ENCODE assay signal across 8 cellular contexts in genomic region chr16:30207063-30207704, GRCh38. TPM values are rescaled to one million over a fixed set of nuclear protein-coding genes. Genes with fewer than 3 reads are reported as not detected.
DNase-seq lines count a peak whose midpoint lies in the region; ATAC-seq, FAIRE-seq and TF ChIP-seq lines count a peak whose summit lies in the region.
"Not testable (repeated sequence)": the region's sequence is repeated elsewhere in the genome, so short reads cannot be mapped to it uniquely, and the experiment has no call there.

No MANE protein-coding gene starts in this region.

- H3K27me3 Mint-ChIP-seq in activated T-cell treated with anti-CD3 and anti-CD28 coated beads, Interleukin-2, amount 50 U/mL, for 4 hours (ENCODE audit: low read depth) = not testable (repeated sequence)

- peak; percentile 29 to 36 for ATAC-seq in activated T-cell treated with anti-CD3 and anti-CD28 coated beads, Interleukin-2, amount 50 U/mL, for 4 hours
- ATAC-seq in left cardiac atrium (peak in 1 of 2 donors; percentile 63), lung (ENCODE audit: insufficient read depth, low FRiP score) (peak; percentile 66)

- not testable (repeated sequence) for DNase-seq in H54 (ENCODE audit: insufficient read length, low spot score); activated T-cell treated with anti-CD3 and anti-CD28 coated beads, Interleukin-2, amount 50 U/mL, for 4 hours
- DNase-seq in WERI-Rb-1 = peak; percentile 12
- peak; percentile 74 for DNase-seq in brain microvascular endothelial cell
- DNase-seq in left cardiac atrium = peak; percentile 17
- DNase-seq in lung (ENCODE audit: low spot score) = peak; percentile 27
- DNase-seq in sigmoid colon = peak; percentile 56
- DNase-seq in ureter (ENCODE audit: low spot score) = peak; percentile 47

- intact Hi-C loops in left cardiac atrium (cut with DNase I); sigmoid colon (cut with DNase I): not testable (repeated sequence)

- H3K27me3 ChIP-seq in WERI-Rb-1 (ENCODE audit: insufficient read depth, low read depth, severe bottlenecking); brain microvascular endothelial cell (replicated peaks); lung (ENCODE audit: control insufficient read depth, insufficient read depth); sigmoid colon: not testable (repeated sequence)

- H3K36me3 ChIP-seq in WERI-Rb-1; brain microvascular endothelial cell (replicated peaks); lung (ENCODE audit: control insufficient read depth in 2 of 2, insufficient read depth in 2 of 2, low read length in 2 of 2); sigmoid colon: not testable (repeated sequence)

- TF ChIP-seq CTCF in WERI-Rb-1 (IDR thresholded peaks at IDR 0.05; ENCODE audit: low read depth, low read length); brain microvascular endothelial cell (IDR thresholded peaks at IDR 0.05; ENCODE audit: low read depth, low read length, missing control alignments); lung (IDR thresholded peaks at IDR 0.05; ENCODE audit: control extremely low read depth, extremely low read depth); sigmoid colon (IDR thresholded peaks at IDR 0.05): not testable (repeated sequence)

- FAIRE-seq in H54 (lab: Jason Lieb, UNC) = peak; percentile 89

- H3K4me3 ChIP-seq in WERI-Rb-1 (ENCODE audit: low read depth, low read length); brain microvascular endothelial cell (ENCODE audit: low read depth, low read length); lung; sigmoid colon: not testable (repeated sequence)

- not testable (repeated sequence) for H3K4me1 Mint-ChIP-seq in activated T-cell treated with anti-CD3 and anti-CD28 coated beads, Interleukin-2, amount 50 U/mL, for 4 hours (ENCODE audit: low read depth)

- 19 to 41% methylated on average over 2 of the region's 9 CpGs for WGBS in lung, 2 donors
- 24 to 54% methylated on average over 2 of the region's 9 CpGs for WGBS in sigmoid colon, 2 donors

- not testable (repeated sequence) for H3K9me3 Mint-ChIP-seq in activated T-cell treated with anti-CD3 and anti-CD28 coated beads, Interleukin-2, amount 50 U/mL, for 4 hours

- in situ Hi-C loops in brain microvascular endothelial cell (cut with HindIII; ENCODE audit: low pct_ligation_motif_present, low sequenced_read_pairs) = not testable (repeated sequence)

- TF ChIP-seq EP300 in sigmoid colon (IDR thresholded peaks at IDR 0.05) = not testable (repeated sequence)

- H3K9me3 ChIP-seq in WERI-Rb-1 (ENCODE audit: severe bottlenecking); lung (ENCODE audit: control insufficient read depth in 2 of 2, insufficient read depth in 1 of 2, low read length in 1 of 2); sigmoid colon: not testable (repeated sequence)

- not testable (repeated sequence) for TF ChIP-seq POLR2A in H54 (IDR thresholded peaks at IDR 0.05; ENCODE audit: low read depth, low read length); sigmoid colon (IDR thresholded peaks at IDR 0.05)

- not testable (repeated sequence) for H3K36me3 Mint-ChIP-seq in activated T-cell treated with anti-CD3 and anti-CD28 coated beads, Interleukin-2, amount 50 U/mL, for 4 hours (ENCODE audit: insufficient read depth)

- H3K4me3 Mint-ChIP-seq in activated T-cell treated with anti-CD3 and anti-CD28 coated beads, Interleukin-2, amount 50 U/mL, for 4 hours = not testable (repeated sequence)

- H3K27ac ChIP-seq in WERI-Rb-1; brain microvascular endothelial cell; lung (ENCODE audit: low read depth in 1 of 2, low read length in 1 of 2); sigmoid colon: not testable (repeated sequence)

- H3K4me1 ChIP-seq in lung (ENCODE audit: control insufficient read depth in 2 of 2, insufficient read depth in 2 of 2, low read length in 2 of 2); sigmoid colon: not testable (repeated sequence)

RNA-seq across cellular contexts. Expression of gene SULT1A3, which starts 8.1 kb away (rescaled TPM):
- total RNA-seq in activated T-cell treated with anti-CD3 and anti-CD28 coated beads, Interleukin-2, amount 50 U/mL, for 4 hours = 1 to 10 TPM; 6.8 to 7.6 (median 7.0) TPM
- 10 to 100 TPM; 12.0 to 22.6 TPM for total RNA-seq in left cardiac atrium
- 10 to 100 TPM; 16.3 to 22.4 TPM for total RNA-seq in lung
- polyA plus RNA-seq in lung = 10 to 100 TPM in 1 of 2 donors, 1 to 10 TPM in 1; 8.3 to 32.8 TPM
- 10 to 100 TPM in 3 of 4 donors, 1 to 10 TPM in 1; 8.0 to 26.9 (median 20.3) TPM for total RNA-seq in sigmoid colon
- polyA plus RNA-seq in sigmoid colon = 10 to 100 TPM; 17.4 to 21.0 (median 20.1) TPM
- 28.3 TPM for total RNA-seq in ureter

RNA-seq across cellular contexts. Expression of gene SLX1A, which starts 13.5 kb away (rescaled TPM):
- total RNA-seq in activated T-cell treated with anti-CD3 and anti-CD28 coated beads, Interleukin-2, amount 50 U/mL, for 4 hours = 100 to 1,000 TPM in 1 of 3 donors, 10 to 100 TPM in 2; 84.5 to 110 (median 95.6) TPM
- 10 to 100 TPM; 18.7 to 24.8 TPM for total RNA-seq in left cardiac atrium
- total RNA-seq in lung = 10 to 100 TPM; 24.0 to 96.0 TPM
- polyA plus RNA-seq in lung = 10 to 100 TPM; 63.4 to 86.8 TPM
- total RNA-seq in sigmoid colon = 10 to 100 TPM; 12.0 to 29.6 (median 18.1) TPM
- polyA plus RNA-seq in sigmoid colon = 10 to 100 TPM; 46.8 to 77.9 (median 61.9) TPM
- total RNA-seq in ureter = 36.4 TPM

RNA-seq across cellular contexts. Expression of gene BOLA2B, which starts 13.7 kb away (rescaled TPM):
- 100 to 1,000 TPM; 468 to 531 (median 481) TPM for total RNA-seq in activated T-cell treated with anti-CD3 and anti-CD28 coated beads, Interleukin-2, amount 50 U/mL, for 4 hours
- total RNA-seq in left cardiac atrium = 10 to 100 TPM; 71.4 to 84.6 TPM
- total RNA-seq in lung = 100 to 1,000 TPM in 1 of 2 donors, 1 to 10 TPM in 1; 9.8 to 111 TPM
- 100 to 1,000 TPM; 253 to 320 TPM for polyA plus RNA-seq in lung
- 100 to 1,000 TPM in 3 of 4 donors, 10 to 100 TPM in 1; 35.4 to 186 (median 152) TPM for total RNA-seq in sigmoid colon
- 100 to 1,000 TPM; 414 to 509 (median 434) TPM for polyA plus RNA-seq in sigmoid colon
- total RNA-seq in ureter = 82.9 TPM

RNA-seq across cellular contexts. Expression of gene CORO1A, which starts 23.8 kb away (rescaled TPM):
- total RNA-seq in activated T-cell treated with anti-CD3 and anti-CD28 coated beads, Interleukin-2, amount 50 U/mL, for 4 hours = 100 to 1,000 TPM; 747 to 940 (median 832) TPM
- total RNA-seq in left cardiac atrium (10 to 100 TPM; 14.8 to 32.0 TPM), lung (100 to 1,000 TPM in 1 of 2 donors, 10 to 100 TPM in 1; 47.7 to 143 TPM), sigmoid colon (10 to 100 TPM; 14.7 to 28.0 (median 24.4) TPM), ureter (24.2 TPM)
- polyA plus RNA-seq in lung (100 to 1,000 TPM in 1 of 2 donors, 10 to 100 TPM in 1; 41.8 to 419 TPM), sigmoid colon (100 to 1,000 TPM in 1 of 3 donors, 10 to 100 TPM in 2; 35.8 to 309 (median 40.2) TPM)

RNA-seq across cellular contexts. Expression of gene NPIPB13, which starts 41.1 kb away (rescaled TPM):
- total RNA-seq in activated T-cell treated with anti-CD3 and anti-CD28 coated beads, Interleukin-2, amount 50 U/mL, for 4 hours = 10 to 100 TPM in 1 of 3 donors, 1 to 10 TPM in 2; 8.2 to 10.2 (median 8.3) TPM
- total RNA-seq in left cardiac atrium (1 to 10 TPM; 3.2 to 3.4 TPM), lung (10 to 100 TPM in 1 of 2 donors, 1 to 10 TPM in 1; 8.4 to 22.9 TPM), sigmoid colon (1 to 10 TPM in 3 of 4 donors, under 1 TPM in 1; 0.82 to 5.3 (median 2.6) TPM), ureter (48.8 TPM)
- polyA plus RNA-seq in lung (1 to 10 TPM; 3.5 to 4.7 TPM), sigmoid colon (1 to 10 TPM in 1 of 3 donors, under 1 TPM in 2; 0.60 to 6.9 (median 0.92) TPM)
